Comparison of ENCODE assay signal across 7 cellular contexts in genomic region chr19:14089662-14090508, GRCh38. TPM values are rescaled to one million over a fixed set of nuclear protein-coding genes. Genes with fewer than 3 reads are reported as not detected.
DNase-seq lines count a peak whose midpoint lies in the region; ATAC-seq, FAIRE-seq and TF ChIP-seq lines count a peak whose summit lies in the region.

No MANE protein-coding gene starts in this region.

- H3K9ac ChIP-seq in GM12878 (ENCODE audit: control insufficient read depth, insufficient read depth, low read length) (peak overlapping the region; percentile 52), iPS-18a (ENCODE audit: low read length) (no peak overlapping the region)

- CTCF ChIA-PET in GM12878 (lab: Yijun Ruan, JAX) = interaction anchor here (1.0 kb wide), 2 partner anchors 210 to 228 kb away, joined by 3 read pairs; no protein-coding TSS in a partner anchor

- H3K27me3 ChIP-seq in GM12878 (replicated peaks in 1 of 2; ENCODE audit: control insufficient read depth in 2 of 2, insufficient read depth in 2 of 2, low read length in 1 of 2) = no peaks in the 10 kb centered on the region
- H3K27me3 ChIP-seq in iPS-18a (ENCODE audit: control insufficient read depth, insufficient read depth, low read length) = peaks cover 12% of the 10 kb centered on the region
- H3K27me3 ChIP-seq in small intestine (ENCODE audit: control insufficient read depth in 2 of 2, insufficient read depth in 2 of 2, low read length in 2 of 2) = no peaks in the 10 kb centered on the region

- intact Hi-C loops in GM12878 (cut with micrococcal nuclease; ENCODE audit: unreplicated experiment) = no loop called here

- 1% methylated on average over 77 of the region's 142 CpGs for WGBS in GM12878 (ENCODE audit: insufficient coverage, insufficient replicate concordance, low lambda C conversion rate, missing lambda C conversion rate)
- 0 to 3% (median 1%) methylated on average over 11 to 142 of the region's 142 CpGs for WGBS in small intestine, 3 donors

- TF ChIP-seq POLR2A in GM12878 (IDR thresholded peaks at IDR 0.05; ENCODE audit: low read depth, low read length) = no peak; the same call in 1 of the 2 replicates

- no peaks in the 10 kb centered on the region for H4K20me1 ChIP-seq in GM12878 (ENCODE audit: control insufficient read depth, insufficient read depth)

- H3K4me3 ChIP-seq in GM12878 = peak overlapping the region; percentile 55
- H3K4me3 ChIP-seq in iPS-18a (ENCODE audit: low read length) = peak overlapping the region; percentile 57
- H3K4me3 ChIP-seq in small intestine (ENCODE audit: low read depth in 1 of 2, low read length in 2 of 2) = peak overlapping the region; percentile 62 to 73

- ATAC-seq in HG03354 (IDR thresholded peaks at IDR 0.05; ENCODE audit: poor library complexity, severe bottlenecking, unreplicated experiment) = peak; percentile 19
- peak; percentile 19 for ATAC-seq in GM12878

- RAD21 ChIA-PET in GM12878 (lab: Charles Lee; ENCODE audit: unreplicated experiment) = no interaction called here

- TF ChIP-seq CTCF in GM10266 (IDR thresholded peaks at IDR 0.05; ENCODE audit: control insufficient read depth, insufficient read depth, low read depth, missing control alignments) = peak; percentile 29
- no peak; a peak in 2 of 6 replicates for TF ChIP-seq CTCF in GM12878 (IDR thresholded peaks at IDR 0.05 in 2 of 3, conservative IDR thresholded peaks at IDR 0.05 in 1 of 3; ENCODE audit: control insufficient read depth in 2 of 3, extremely low read depth in 1 of 3, insufficient read depth in 1 of 3, low read depth in 3 of 3, low read length in 3 of 3)

- TF ChIP-seq EP300 in GM12878 (IDR thresholded peaks at IDR 0.05; ENCODE audit: borderline replicate concordance in 1 of 2, control insufficient read depth in 1 of 2, low read depth in 2 of 2, low read length in 2 of 2) = no peak

- POLR2A ChIA-PET in GM12878 (lab: Charles Lee) = interaction anchor here (1.0 to 1.2 kb wide), 2 partner anchors 9 to 13 kb away, joined by 4 to 5 read pairs; no protein-coding TSS in a partner anchor

- FAIRE-seq in GM12878 (lab: Jason Lieb, UNC) (no peak), small intestine (lab: Jason Lieb, UNC) (no peak)

- in situ Hi-C loops in GM12878 (cut with MboI) = no loop called here

- peaks cover 3 to 5% of the 10 kb centered on the region in 2 experiments; a peak in 3 of 4 replicates for H3K36me3 ChIP-seq in GM12878 (ENCODE audit: control insufficient read depth in 2 of 2, insufficient read depth in 2 of 2, low read length in 1 of 2)
- peaks cover 11% of the 10 kb centered on the region for H3K36me3 ChIP-seq in iPS-18a (ENCODE audit: control insufficient read depth, low read depth, low read length)
- peaks cover 0 to 5% of the 10 kb centered on the region in 2 donors for H3K36me3 ChIP-seq in small intestine (ENCODE audit: control insufficient read depth in 2 of 2, insufficient read depth in 2 of 2, low read length in 2 of 2)

- no peak for DNase-seq in GM10266 (ENCODE audit: extremely low spot score)
- DNase-seq in T-helper 1 cell = peak in 4 of 5 donors; percentile 23 to 59 (median 48)
- no peak for DNase-seq in GM12878 (ENCODE audit: low read depth, low spot score)
- peak; percentile 54 for DNase-seq in small intestine
- no peak for DNase-seq in midbrain (lab: John Stamatoyannopoulos, UW)

- H3K9me3 ChIP-seq in GM12878 (replicated peaks; ENCODE audit: control insufficient read depth, insufficient read depth, low read length) (peaks cover 2% of the 10 kb centered on the region; the same call in 1 of the 3 replicates), iPS-18a (ENCODE audit: control insufficient read depth, low read depth, low read length) (peaks cover 9% of the 10 kb centered on the region), small intestine (ENCODE audit: control insufficient read depth, low read depth) (no peaks in the 10 kb centered on the region)

- H3K4me2 ChIP-seq in GM12878 (ENCODE audit: control insufficient read depth, insufficient read depth) = peak overlapping the region; percentile 85

- SMC1A ChIA-PET in GM12878 (lab: Charles Lee; ENCODE audit: uncharacterized antibody, unreplicated experiment) = interaction anchor here (1.0 kb wide), 1 partner anchor 47 kb away, joined by 3 read pairs; the partner anchor contains the start of gene ASF1B

- no peak overlapping the region; the same call in 1 of the 2 replicates for H3K27ac ChIP-seq in GM12878 (ENCODE audit: control insufficient read depth, insufficient read depth)
- no peak overlapping the region for H3K27ac ChIP-seq in iPS-18a (ENCODE audit: low read length)
- H3K27ac ChIP-seq in small intestine (ENCODE audit: low read depth in 1 of 2, low read length in 1 of 2) = peak overlapping the region in 1 of 2 donors; percentile 79

- H3K4me1 ChIP-seq in GM12878 (ENCODE audit: control insufficient read depth, insufficient read depth, low read length) (peaks cover 7% of the 10 kb centered on the region; the same call in 1 of the 2 replicates), iPS-18a (ENCODE audit: control insufficient read depth, low read depth, low read length) (peaks cover 9% of the 10 kb centered on the region), small intestine (ENCODE audit: control insufficient read depth in 2 of 2, insufficient read depth in 1 of 2, low read depth in 1 of 2, low read length in 1 of 2) (no peaks in the 10 kb centered on the region)

- H2AFZ ChIP-seq in GM12878 (ENCODE audit: control insufficient read depth, low read depth, low read length) = peak overlapping the region; percentile 48

- TF ChIP-seq RAD21 in GM12878 (IDR thresholded peaks at IDR 0.05; ENCODE audit: insufficient read depth, low read depth, low read length) = no peak

- no TSS peak for BruUV-seq in GM12878 (replicated peaks; lab: Mats Ljungman, UMichigan)

- H3K79me2 ChIP-seq in GM12878 (ENCODE audit: control insufficient read depth, insufficient read depth, low read length) = peaks cover 6% of the 10 kb centered on the region

RNA-seq across cellular contexts. Expression of gene SAMD1, which starts 0.7 kb away (rescaled TPM):
- total RNA-seq in GM12878 (2013; cell fraction: nucleolus; rRNA removed) = 9.9 and 11.1 TPM in 2 replicates
- total RNA-seq in GM12878 (2014; rRNA removed) = 35.0 and 41.4 TPM in 2 replicates
- 20.7 and 22.7 TPM in 2 replicates for total RNA-seq in GM12878 (2014; rRNA removed; fragmentation: Illumina TruSeq; extraction: Trizol)
- 71.7 and 74.5 TPM in 2 replicates for total RNA-seq in GM12878 (2021)
- polyA plus RNA-seq in GM12878 (2011; ENCODE audit: low read depth) = 12.1 TPM
- polyA plus RNA-seq in GM12878 (2011; rRNA removed) = 9.6 and 15.9 TPM in 2 replicates
- 25.3 and 28.7 TPM in 2 replicates for polyA plus RNA-seq in GM12878 (2011; cell fraction: cytosol; rRNA removed)
- polyA plus RNA-seq in GM12878 (2011; cell fraction: nucleus; rRNA removed) = 114 and 178 TPM in 2 replicates
- polyA plus RNA-seq in GM12878 (2012) = 23.2 and 27.9 TPM in 2 replicates
- polyA plus RNA-seq in GM12878 (2014; fragmentation: Illumina TruSeq; extraction: Trizol) = 16.2 and 27.8 TPM in 2 replicates
- 1 to 10 TPM; 3.0 to 5.4 TPM for polyA plus RNA-seq in GM12878 (2014; fragmentation: Nextera tagmentation; extraction: Ambion mirVana)
- polyA plus RNA-seq in GM12878 (2014; rRNA removed) = 39.3 and 50.7 TPM in 2 replicates
- polyA plus RNA-seq in GM12878 (2016; fragmentation: Nextera tagmentation; extraction: Ambion mirVana) = 1 to 10 TPM; 5.9 to 6.3 TPM
- polyA minus RNA-seq in GM12878 (2011; rRNA and poly(A)+ RNA removed) = 5.1 and 13.5 TPM in 2 replicates
- polyA minus RNA-seq in GM12878 (2011; cell fraction: cytosol; rRNA and poly(A)+ RNA removed) = 17.4 and 18.0 TPM in 2 replicates
- 3.3 and 7.6 TPM in 2 replicates for polyA minus RNA-seq in GM12878 (2011; cell fraction: nucleus; rRNA and poly(A)+ RNA removed)
- polyA plus RNA-seq in small intestine = 10 to 100 TPM; 19.7 to 45.4 (median 29.2) TPM

RNA-seq across cellular contexts. Expression of gene C19orf67, which starts 4.3 kb away (rescaled TPM):
- 1.4 TPM in 1 of 2 replicates, not detected in the other for total RNA-seq in GM12878 (2013; cell fraction: nucleolus; rRNA removed)
- total RNA-seq in GM12878 (2014; rRNA removed) = not detected in 2 replicates
- total RNA-seq in GM12878 (2014; rRNA removed; fragmentation: Illumina TruSeq; extraction: Trizol) = not detected in 2 replicates
- total RNA-seq in GM12878 (2021) = not detected in 2 replicates
- polyA plus RNA-seq in GM12878 (2011; ENCODE audit: low read depth) = not detected
- polyA plus RNA-seq in GM12878 (2011; rRNA removed) = not detected in 2 replicates
- not detected in 2 replicates for polyA plus RNA-seq in GM12878 (2011; cell fraction: cytosol; rRNA removed)
- 0.27 and 0.35 TPM in 2 replicates for polyA plus RNA-seq in GM12878 (2011; cell fraction: nucleus; rRNA removed)
- polyA plus RNA-seq in GM12878 (2012) = 0.10 TPM in 1 of 2 replicates, not detected in the other
- not detected in 2 replicates for polyA plus RNA-seq in GM12878 (2014; fragmentation: Illumina TruSeq; extraction: Trizol)
- not detected for polyA plus RNA-seq in GM12878 (2014; fragmentation: Nextera tagmentation; extraction: Ambion mirVana)
- polyA plus RNA-seq in GM12878 (2014; rRNA removed) = not detected in 2 replicates
- under 1 TPM in 1 of 2 experiments, not detected in 1; 0.14 TPM for polyA plus RNA-seq in GM12878 (2016; fragmentation: Nextera tagmentation; extraction: Ambion mirVana)
- not detected in 2 replicates for polyA minus RNA-seq in GM12878 (2011; rRNA and poly(A)+ RNA removed)
- polyA minus RNA-seq in GM12878 (2011; cell fraction: cytosol; rRNA and poly(A)+ RNA removed) = not detected in 2 replicates
- 0.36 and 0.67 TPM in 2 replicates for polyA minus RNA-seq in GM12878 (2011; cell fraction: nucleus; rRNA and poly(A)+ RNA removed)
- polyA plus RNA-seq in small intestine = not detected

RNA-seq across cellular contexts. Expression of gene MISP3, which starts 17.3 kb away (rescaled TPM):
- 1.8 and 2.4 TPM in 2 replicates for total RNA-seq in GM12878 (2013; cell fraction: nucleolus; rRNA removed)
- total RNA-seq in GM12878 (2014; rRNA removed) (0.90 and 0.93 TPM in 2 replicates), GM12878 (2014; rRNA removed; fragmentation: Illumina TruSeq; extraction: Trizol) (0.51 and 0.63 TPM in 2 replicates), GM12878 (2021) (1.2 and 1.7 TPM in 2 replicates)
- not detected for polyA plus RNA-seq in GM12878 (2011; ENCODE audit: low read depth)
- polyA plus RNA-seq in GM12878 (2011; rRNA removed) (0.56 and 0.98 TPM in 2 replicates), GM12878 (2014; fragmentation: Illumina TruSeq; extraction: Trizol) (0.46 TPM in 2 replicates), GM12878 (2014; fragmentation: Nextera tagmentation; extraction: Ambion mirVana) (under 1 TPM; 0.07 to 0.11 TPM), GM12878 (2014; rRNA removed) (1.4 and 1.7 TPM in 2 replicates), GM12878 (2016; fragmentation: Nextera tagmentation; extraction: Ambion mirVana) (under 1 TPM; 0.52 to 0.66 TPM), small intestine (10 to 100 TPM; 13.8 to 60.4 (median 31.9) TPM)
- 1.4 and 1.8 TPM in 2 replicates for polyA plus RNA-seq in GM12878 (2011; cell fraction: cytosol; rRNA removed)
- polyA plus RNA-seq in GM12878 (2011; cell fraction: nucleus; rRNA removed) = 6.0 TPM in 2 replicates
- polyA plus RNA-seq in GM12878 (2012) = 0.89 and 1.0 TPM in 2 replicates
- polyA minus RNA-seq in GM12878 (2011; rRNA and poly(A)+ RNA removed) = 0.15 and 0.41 TPM in 2 replicates
- polyA minus RNA-seq in GM12878 (2011; cell fraction: cytosol; rRNA and poly(A)+ RNA removed) = not detected in 2 replicates
- polyA minus RNA-seq in GM12878 (2011; cell fraction: nucleus; rRNA and poly(A)+ RNA removed) = 1.2 and 2.5 TPM in 2 replicates

RNA-seq across cellular contexts. Expression of gene PRKACA, which starts 27.7 kb away (rescaled TPM):
- 11.5 and 11.6 TPM in 2 replicates for total RNA-seq in GM12878 (2013; cell fraction: nucleolus; rRNA removed)
- total RNA-seq in GM12878 (2014; rRNA removed) = 12.9 and 14.9 TPM in 2 replicates
- 10.4 and 11.2 TPM in 2 replicates for total RNA-seq in GM12878 (2014; rRNA removed; fragmentation: Illumina TruSeq; extraction: Trizol)
- total RNA-seq in GM12878 (2021) = 67.7 and 68.5 TPM in 2 replicates
- polyA plus RNA-seq in GM12878 (2011; ENCODE audit: low read depth) = 26.1 TPM
- polyA plus RNA-seq in GM12878 (2011; rRNA removed) = 10.6 and 11.9 TPM in 2 replicates
- 23.1 and 25.8 TPM in 2 replicates for polyA plus RNA-seq in GM12878 (2011; cell fraction: cytosol; rRNA removed)
- polyA plus RNA-seq in GM12878 (2011; cell fraction: nucleus; rRNA removed) = 9.5 and 16.8 TPM in 2 replicates
- polyA plus RNA-seq in GM12878 (2012) = 28.6 and 38.0 TPM in 2 replicates
- polyA plus RNA-seq in GM12878 (2014; fragmentation: Illumina TruSeq; extraction: Trizol) = 44.3 and 56.8 TPM in 2 replicates
- 1 to 10 TPM in 1 of 2 experiments, under 1 TPM in 1; 0.53 to 1.3 TPM for polyA plus RNA-seq in GM12878 (2014; fragmentation: Nextera tagmentation; extraction: Ambion mirVana)
- 40.8 and 46.1 TPM in 2 replicates for polyA plus RNA-seq in GM12878 (2014; rRNA removed)
- 1 to 10 TPM; 3.3 to 3.5 TPM for polyA plus RNA-seq in GM12878 (2016; fragmentation: Nextera tagmentation; extraction: Ambion mirVana)
- polyA minus RNA-seq in GM12878 (2011; rRNA and poly(A)+ RNA removed) = 17.0 and 23.7 TPM in 2 replicates
- 11.2 and 15.5 TPM in 2 replicates for polyA minus RNA-seq in GM12878 (2011; cell fraction: cytosol; rRNA and poly(A)+ RNA removed)
- 5.1 and 9.7 TPM in 2 replicates for polyA minus RNA-seq in GM12878 (2011; cell fraction: nucleus; rRNA and poly(A)+ RNA removed)
- 10 to 100 TPM; 34.7 to 51.3 (median 37.0) TPM for polyA plus RNA-seq in small intestine

RNA-seq across cellular contexts. Expression of gene PALM3, which starts 28.0 kb away (rescaled TPM):
- total RNA-seq in GM12878 (2013; cell fraction: nucleolus; rRNA removed) = not detected in 2 replicates
- not detected in 2 replicates for total RNA-seq in GM12878 (2014; rRNA removed)
- total RNA-seq in GM12878 (2014; rRNA removed; fragmentation: Illumina TruSeq; extraction: Trizol) = not detected in 2 replicates
- total RNA-seq in GM12878 (2021) = not detected in 2 replicates
- not detected for polyA plus RNA-seq in GM12878 (2011; ENCODE audit: low read depth)
- polyA plus RNA-seq in GM12878 (2011; rRNA removed) = not detected in 2 replicates
- polyA plus RNA-seq in GM12878 (2011; cell fraction: cytosol; rRNA removed) = 0.03 TPM in 1 of 2 replicates, not detected in the other
- polyA plus RNA-seq in GM12878 (2011; cell fraction: nucleus; rRNA removed) = 0.07 TPM in 1 of 2 replicates, not detected in the other
- polyA plus RNA-seq in GM12878 (2012) = not detected in 2 replicates
- not detected in 2 replicates for polyA plus RNA-seq in GM12878 (2014; fragmentation: Illumina TruSeq; extraction: Trizol)
- not detected for polyA plus RNA-seq in GM12878 (2014; fragmentation: Nextera tagmentation; extraction: Ambion mirVana)
- not detected in 2 replicates for polyA plus RNA-seq in GM12878 (2014; rRNA removed)
- under 1 TPM in 1 of 2 experiments, not detected in 1; 0.07 TPM for polyA plus RNA-seq in GM12878 (2016; fragmentation: Nextera tagmentation; extraction: Ambion mirVana)
- not detected in 2 replicates for polyA minus RNA-seq in GM12878 (2011; rRNA and poly(A)+ RNA removed)
- not detected in 2 replicates for polyA minus RNA-seq in GM12878 (2011; cell fraction: cytosol; rRNA and poly(A)+ RNA removed)
- not detected in 2 replicates for polyA minus RNA-seq in GM12878 (2011; cell fraction: nucleus; rRNA and poly(A)+ RNA removed)
- polyA plus RNA-seq in small intestine = 10 to 100 TPM in 1 of 3 donors, 1 to 10 TPM in 2; 1.7 to 28.2 (median 3.5) TPM

Comparison
In these comparisons a context has a peak if more than half of its experiments do, and no peak if none do; other contexts are left out.
1. DNase-seq: peak in T-helper 1 cell (4 of 5) and small intestine (single experiment); none in GM10266 (single experiment), GM12878 (single experiment) and midbrain (single experiment).
2. Peak in every context shown above with its lines, with median percentiles within 50 percentile points of each other: H3K4me3 ChIP-seq.